ENCODE assay signal across 8 cellular contexts in genomic region chr14:99481745-99482099, GRCh38. TPM values are rescaled to one million over a fixed set of nuclear protein-coding genes. Genes with fewer than 3 reads are reported as not detected.
DNase-seq lines count a peak whose midpoint lies in the region; ATAC-seq and TF ChIP-seq lines count a peak whose summit lies in the region.

No MANE protein-coding gene starts in this region.

- TF ChIP-seq EP300 in tibial nerve (IDR thresholded peaks at IDR 0.05) = no peak

- peaks cover 11% of the 10 kb centered on the region for H3K27me3 Mint-ChIP-seq in brain

- peaks cover 0 to 3% (median 0%) of the 10 kb centered on the region in 5 experiments for H3K9me3 Mint-ChIP-seq in brain

- no peaks in the 10 kb centered on the region for H3K27me3 ChIP-seq in right lobe of liver
- H3K27me3 ChIP-seq in tibial nerve = no peaks in the 10 kb centered on the region

- no peaks in the 10 kb centered on the region for H3K36me3 Mint-ChIP-seq in brain

- peaks cover 78% of the 10 kb centered on the region for H3K4me1 Mint-ChIP-seq in brain

- H3K4me1 ChIP-seq in right lobe of liver (peaks cover 0 to 30% (median 7%) of the 10 kb centered on the region in 4 donors), tibial nerve (peaks cover 0 to 70% (median 31%) of the 10 kb centered on the region in 4 donors)

- H3K9me3 ChIP-seq in right lobe of liver (no peaks in the 10 kb centered on the region), tibial nerve (no peaks in the 10 kb centered on the region)

- peak in 1 of 4 donors; percentile 0 for ATAC-seq in right lobe of liver

- TF ChIP-seq CTCF in brain (conservative IDR thresholded peaks at IDR 0.05) (no peak), right lobe of liver (IDR thresholded peaks at IDR 0.05) (no peak), tibial nerve (IDR thresholded peaks at IDR 0.05) (no peak)

- DNase-seq in NCI-H524 (lab: John Stamatoyannopoulos, UW) = peak; percentile 23 to 60
- DNase-seq in NCI-H524 treated with DMSO at 0.1 percent for 48 hours (lab: John Stamatoyannopoulos, UW) = no peak
- DNase-seq in NCI-H69 (lab: John Stamatoyannopoulos, UW) = peak; percentile 53
- DNase-seq in right lobe of liver = no peak
- DNase-seq in tibial nerve (ENCODE audit: low spot score in 2 of 2) = no peak
- no peak for DNase-seq in DMS153 (lab: John Stamatoyannopoulos, UW)
- DNase-seq in kidney glomerular epithelial cell (lab: John Stamatoyannopoulos, UW) = no peak

- intact Hi-C loops in right lobe of liver (cut with DNase I) = no loop called here

- peak overlapping the region; percentile 73 to 82 (median 74) for H3K27ac ChIP-seq in right lobe of liver
- peak overlapping the region; percentile 89 to 96 (median 96) for H3K27ac ChIP-seq in tibial nerve

- H3K27ac Mint-ChIP-seq in brain = peak overlapping the region; percentile 96 to 99 (median 98)

- H3K4me3 ChIP-seq in right lobe of liver (peak overlapping the region; percentile 78 to 86 (median 83)), tibial nerve (peak overlapping the region; percentile 67 to 97 (median 92))

- H3K36me3 ChIP-seq in right lobe of liver = no peaks in the 10 kb centered on the region
- no peaks in the 10 kb centered on the region for H3K36me3 ChIP-seq in tibial nerve

- H3K4me3 Mint-ChIP-seq in brain = peak overlapping the region; percentile 98 to 100 (median 99)

- TF ChIP-seq POLR2A in right lobe of liver (IDR thresholded peaks at IDR 0.05) (no peak), tibial nerve (IDR thresholded peaks at IDR 0.05) (no peak)

- WGBS in right lobe of liver (ENCODE audit: insufficient coverage, low coverage, low lambda C conversion rate, missing lambda C conversion rate) = 1% methylated on average over 9 of the region's 17 CpGs
- 0 to 1% methylated on average over 17 of the region's 17 CpGs for WGBS in tibial nerve, 2 donors

RNA-seq across cellular contexts. Expression of gene CCNK, which starts 0.5 kb away (rescaled TPM):
- 48.7 TPM for polyA plus RNA-seq in brain (ENCODE audit: insufficient read depth, low read depth, low replicate concordance)
- 10 to 100 TPM; 11.8 to 23.4 (median 15.4) TPM for total RNA-seq in right lobe of liver
- total RNA-seq in tibial nerve = 10 to 100 TPM; 16.5 to 29.1 (median 21.4) TPM

RNA-seq across cellular contexts. Expression of gene SETD3, which starts 1.1 kb away (rescaled TPM):
- 41.2 TPM for polyA plus RNA-seq in brain (ENCODE audit: insufficient read depth, low read depth, low replicate concordance)
- total RNA-seq in right lobe of liver = 10 to 100 TPM; 24.7 to 42.0 (median 28.8) TPM
- total RNA-seq in tibial nerve = 100 to 1,000 TPM in 1 of 4 donors, 10 to 100 TPM in 3; 63.3 to 118 (median 80.6) TPM

Comparison
In these comparisons a context has a peak if more than half of its experiments do, and no peak if none do; other contexts are left out.
1. DNase-seq: peak in NCI-H524 (2 of 2) and NCI-H69 (single experiment); none in NCI-H524 treated with DMSO at 0.1 percent for 48 hours (single experiment), right lobe of liver (0 of 3), tibial nerve (0 of 2), DMS153 (single experiment) and kidney glomerular epithelial cell (single experiment).